In the genomic region with DNA sequence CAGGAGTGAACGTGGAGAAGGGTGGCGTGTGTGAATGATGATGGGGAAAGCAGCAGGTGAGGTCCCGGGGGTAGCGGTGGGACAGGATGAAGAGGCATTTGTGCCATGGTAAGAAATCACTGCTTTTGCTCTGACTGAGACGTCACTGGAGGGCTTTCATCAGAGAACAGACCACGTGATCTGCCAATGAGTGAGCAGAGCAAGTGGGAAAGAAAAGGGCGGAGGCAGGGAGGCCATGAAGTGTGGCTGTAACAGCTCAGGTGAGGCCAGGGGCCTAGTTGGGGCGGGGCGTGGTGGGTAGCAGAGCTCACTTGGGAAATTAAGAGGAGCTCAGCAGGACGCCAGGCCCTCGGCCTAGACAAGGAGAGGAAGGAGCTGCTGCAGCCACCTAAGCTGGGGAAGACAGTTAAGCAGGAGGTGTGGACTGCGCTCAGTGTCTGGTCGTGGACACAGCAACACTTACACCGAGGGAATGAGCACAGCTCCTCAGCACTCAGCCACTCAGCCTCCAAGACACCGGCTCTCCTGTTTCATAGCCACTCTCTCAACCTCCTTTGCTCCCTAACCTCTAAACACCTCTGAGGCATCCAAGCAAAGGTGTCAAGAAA, we compare ENCODE assay signal across 25 cellular contexts.
"Had no signal": no experiment of that assay in that cellular context is flagged by ENCODE, and none has a peak within 500 bp of the region (broad histone marks: within the 10 kb centered on the region; RNA-seq: fewer than 3 reads in every experiment).

No MANE protein-coding gene starts in this region.

- H3K9me3 Mint-ChIP-seq: activated naive CD4-positive, alpha-beta T cell treated with anti-CD3 and anti-CD28 coated beads, Interleukin-2, amount 50 U/mL, for 24 hours; natural killer cell treated with Interleukin-12 subunit alpha and Interleukin-12 subunit beta and Interleukin-15 and Interleukin-18, amount 100 ng/mL, for 72 hours had no signal

- ATAC-seq: gastrocnemius medialis; mucosa of descending colon; natural killer cell treated with Interleukin-12 subunit alpha and Interleukin-12 subunit beta and Interleukin-15 and Interleukin-18, amount 100 ng/mL, for 72 hours; pancreas; psoas muscle; SK-N-SH treated with all-trans-retinoic acid at 6 μM for 48 hours; T-helper 17 cell had no signal

- H3K27me3 ChIP-seq: colonic mucosa, gastrocnemius medialis, pancreas, transverse colon had no signal

- H3K4me1 Mint-ChIP-seq: activated naive CD4-positive, alpha-beta T cell treated with anti-CD3 and anti-CD28 coated beads, Interleukin-2, amount 50 U/mL, for 24 hours had no signal

- H3K27me3 Mint-ChIP-seq: activated naive CD4-positive, alpha-beta T cell treated with anti-CD3 and anti-CD28 coated beads, Interleukin-2, amount 50 U/mL, for 24 hours; natural killer cell treated with Interleukin-12 subunit alpha and Interleukin-12 subunit beta and Interleukin-15 and Interleukin-18, amount 100 ng/mL, for 72 hours; T-helper 17 cell had no signal

- H3K4me1 ChIP-seq: colonic mucosa, pancreas, transverse colon had no signal

- H3K36me3 ChIP-seq: colonic mucosa had no signal

- H3K36me3 Mint-ChIP-seq: natural killer cell treated with Interleukin-12 subunit alpha and Interleukin-12 subunit beta and Interleukin-15 and Interleukin-18, amount 100 ng/mL, for 72 hours had no signal

- H3K4me3 ChIP-seq: colonic mucosa, gastrocnemius medialis, left ventricle myocardium inferior, mucosa of descending colon, pancreas, psoas muscle, smooth muscle cell, transverse colon had no signal

- H3K9me3 ChIP-seq: colonic mucosa, gastrocnemius medialis, left ventricle myocardium inferior, mucosa of descending colon, pancreas, psoas muscle, transverse colon had no signal

- DNase-seq: activated CD4-positive, alpha-beta T cell treated with anti-CD3 and anti-CD28 coated beads, Interleukin-2, amount 50 U/mL, for 4 hours; activated CD4-positive, CD25-positive, alpha-beta regulatory T cell treated with anti-CD3 and anti-CD28 coated beads, Interleukin-2, amount 50 U/mL, for 72 hours; activated CD8-positive, alpha-beta memory T cell treated with anti-CD3 and anti-CD28 coated beads for 24 hours; activated gamma-delta T cell; anterior cingulate cortex; colonic mucosa; effector CD8-positive, alpha-beta T cell; erythroblast; gastrocnemius medialis; glutamatergic neuron; left ventricle myocardium inferior; mucosa of descending colon; nucleus accumbens; pancreas; psoas muscle; stimulated activated CD4-positive, alpha-beta T cell treated with anti-CD3 and anti-CD28 coated beads, Interleukin-15, amount 100 ng/mL, for 24 hours; stimulated activated naive CD4-positive, alpha-beta T cell treated with Interleukin-2 at 50 U/mL for 16 hours; T-helper 17 cell; T1000; transverse colon; WERI-Rb-1 had no signal

- H3K27ac Mint-ChIP-seq: activated naive CD4-positive, alpha-beta T cell treated with anti-CD3 and anti-CD28 coated beads, Interleukin-2, amount 50 U/mL, for 24 hours; natural killer cell treated with Interleukin-12 subunit alpha and Interleukin-12 subunit beta and Interleukin-15 and Interleukin-18, amount 100 ng/mL, for 72 hours; T-helper 17 cell had no signal

- H3K4me3 Mint-ChIP-seq: activated naive CD4-positive, alpha-beta T cell treated with anti-CD3 and anti-CD28 coated beads, Interleukin-2, amount 50 U/mL, for 24 hours; natural killer cell treated with Interleukin-12 subunit alpha and Interleukin-12 subunit beta and Interleukin-15 and Interleukin-18, amount 100 ng/mL, for 72 hours; T-helper 17 cell had no signal

- H3K27ac ChIP-seq: colonic mucosa, gastrocnemius medialis, left ventricle myocardium inferior, pancreas, psoas muscle, transverse colon, WERI-Rb-1 had no signal

- H3K4me2 ChIP-seq: smooth muscle cell had no signal
